Comparison of ENCODE assay signal across 8 cellular contexts in the genomic region with DNA sequence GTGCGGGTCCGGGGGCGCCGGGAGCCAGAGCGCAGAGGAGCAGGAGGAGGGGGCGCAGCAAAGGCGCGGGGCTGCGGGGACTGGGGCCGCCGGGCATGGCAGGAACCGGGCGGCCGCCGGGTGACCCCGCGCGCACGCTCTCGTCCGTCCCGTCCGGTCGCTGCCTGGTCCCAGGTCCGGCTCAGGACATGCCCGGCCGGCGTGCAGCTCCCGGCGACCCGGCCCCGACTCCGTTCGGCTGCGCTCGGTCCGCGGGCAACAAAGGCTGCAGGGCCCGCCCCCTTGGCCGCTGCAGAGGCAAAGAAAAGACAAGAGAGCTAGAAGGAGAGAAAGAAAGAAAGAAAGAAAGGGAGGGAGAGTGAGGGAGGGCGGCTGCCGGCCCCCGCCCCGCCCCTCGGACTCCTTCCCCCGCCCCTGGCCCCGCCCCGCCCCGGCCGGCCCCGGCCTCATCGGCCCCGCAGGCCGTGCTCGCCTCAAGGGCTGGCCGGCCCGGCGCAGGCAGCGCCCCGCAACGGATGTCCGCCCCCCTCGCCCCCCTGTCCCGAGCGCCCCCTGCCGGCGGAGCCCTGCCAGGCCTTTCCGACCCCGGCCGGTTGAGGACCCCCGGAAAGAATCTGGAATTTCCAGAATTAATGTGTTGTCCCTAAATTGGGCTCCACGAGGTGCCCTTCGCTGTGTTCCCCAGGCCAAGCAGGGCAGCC. TPM values are rescaled to one million over a fixed set of nuclear protein-coding genes. Genes with fewer than 3 reads are reported as not detected.
DNase-seq lines count a peak whose midpoint lies in the region; ATAC-seq and TF ChIP-seq lines count a peak whose summit lies in the region.

TSS of gene ADAMTS7 (minus strand) at position 341 of the 701 bp plus-strand sequence. CDS start at position 97, 244 bp downstream.

- H3K4me1 Mint-ChIP-seq in naive B cell: peaks cover 16 to 29% (median 16%) of the 10 kb centered on the region in 3 donors

- TF ChIP-seq EP300 in stomach (IDR thresholded peaks at IDR 0.05): no peak

- peaks cover 0 to 8% of the 10 kb centered on the region in 2 donors for H3K36me3 Mint-ChIP-seq in naive B cell

- H3K4me3 ChIP-seq in GM06990 (replicated peaks; ENCODE audit: low read depth, low read length): peak within 1 kb of the TSS; percentile 64
- H3K4me3 ChIP-seq in HEK293 (ENCODE audit: low read depth, low read length): peak within 1 kb of the TSS; percentile 56
- H3K4me3 ChIP-seq in NT2/D1 (ENCODE audit: insufficient read length, low read depth): peak within 1 kb of the TSS; percentile 75
- peak within 1 kb of the TSS; percentile 46 for H3K4me3 ChIP-seq in fibroblast of mammary gland (ENCODE audit: control insufficient read depth, low read depth, low read length)
- H3K4me3 ChIP-seq in stomach: peak within 1 kb of the TSS; percentile 67 to 84 (median 76)

- H3K27me3 Mint-ChIP-seq in naive B cell: peaks cover 24 to 43% (median 38%) of the 10 kb centered on the region in 3 donors

- peaks cover 3% of the 10 kb centered on the region; the same call in 1 of the 2 replicates for H3K4me1 ChIP-seq in HEK293 (ENCODE audit: control insufficient read depth, insufficient read depth, low read length)
- H3K4me1 ChIP-seq in NT2/D1 (ENCODE audit: insufficient read depth, insufficient read length): peaks cover 9% of the 10 kb centered on the region
- peaks cover 18 to 29% (median 20%) of the 10 kb centered on the region in 4 donors for H3K4me1 ChIP-seq in stomach

- no peak for TF ChIP-seq POLR2A in stomach (IDR thresholded peaks at IDR 0.05)

- H3K27ac Mint-ChIP-seq in naive B cell: peak within 1 kb of the TSS in 3 of 6 donors; percentile 10 to 70 (median 66)

- peak within 1 kb of the TSS; percentile 78 to 94 (median 88) for H3K4me3 Mint-ChIP-seq in naive B cell

- 1 to 2% (median 1%) methylated on average over 35 to 73 of the region's 73 CpGs for WGBS in stomach, 5 donors

- H3K9me3 Mint-ChIP-seq in naive B cell: peaks cover 0 to 17% (median 5%) of the 10 kb centered on the region in 7 donors

- no peaks in the 10 kb centered on the region for H3K36me3 ChIP-seq in GM06990 (ENCODE audit: control insufficient read depth, insufficient read depth, low read length)
- H3K36me3 ChIP-seq in HEK293 (ENCODE audit: control insufficient read depth in 2 of 2, insufficient read depth in 1 of 2, low read length in 2 of 2): no peaks in the 10 kb centered on the region; a peak in 1 of 3 replicates
- H3K36me3 ChIP-seq in NT2/D1 (ENCODE audit: insufficient read depth, insufficient read length, low read length): no peaks in the 10 kb centered on the region
- no peaks in the 10 kb centered on the region for H3K36me3 ChIP-seq in stomach

- TF ChIP-seq CTCF in GM06990 (IDR thresholded peaks at IDR 0.05; ENCODE audit: insufficient read depth, low read length, poor library complexity, severe bottlenecking): peak; percentile 77
- peak; percentile 67; the same call in 1 of the 2 replicates for TF ChIP-seq CTCF in HEK293 (tag by site-specific recombination; IDR thresholded peaks at IDR 0.05)
- TF ChIP-seq CTCF in fibroblast of mammary gland (conservative IDR thresholded peaks at IDR 0.05; ENCODE audit: control insufficient read depth, insufficient read depth, low read depth, low read length): peak; percentile 41
- peak in 4 of 7 experiments; percentile 45 to 77 (median 56) for TF ChIP-seq CTCF in stomach (IDR thresholded peaks at IDR 0.05)

- intact Hi-C loops in stomach (cut with DNase I; ENCODE audit: low total_unique reads): no loop called here

- H3K27me3 ChIP-seq in GM06990 (replicated peaks; ENCODE audit: control insufficient read depth, insufficient read depth, low read length) (no peaks in the 10 kb centered on the region; the same call in 1 of the 2 replicates), NT2/D1 (ENCODE audit: insufficient read depth, insufficient read length) (peaks cover 27% of the 10 kb centered on the region), stomach (peaks cover 0 to 31% (median 20%) of the 10 kb centered on the region in 3 donors)

- no peak within 1 kb of the TSS; the same call in 1 of the 2 replicates for H3K27ac ChIP-seq in HEK293 (ENCODE audit: extremely low read depth, low read depth, low read length)
- H3K27ac ChIP-seq in stomach: peak within 1 kb of the TSS; percentile 65 to 85 (median 75)

- no peaks in the 10 kb centered on the region for H3K9me3 ChIP-seq in HEK293 (ENCODE audit: control insufficient read depth, insufficient read depth, low read depth, low read length)
- H3K9me3 ChIP-seq in NT2/D1 (ENCODE audit: insufficient read depth, low read length): peaks cover 7% of the 10 kb centered on the region; the same call in 1 of the 2 replicates
- no peaks in the 10 kb centered on the region for H3K9me3 ChIP-seq in stomach

- CTCF ChIA-PET in HEK293 (lab: Yijun Ruan, JAX): interaction anchor here (0.6 to 1.8 kb wide), 15 partner anchors 8 to 687 kb away, joined by 3 to 6 read pairs (median 3); no protein-coding TSS in a partner anchor

- H3K9ac ChIP-seq in NT2/D1 (ENCODE audit: insufficient read length, low read depth): peak within 1 kb of the TSS; percentile 90

- ATAC-seq in naive B cell (ENCODE audit: low read depth in 2 of 2): peak; percentile 60 to 69
- ATAC-seq in HG02840 (IDR thresholded peaks at IDR 0.05; ENCODE audit: low FRiP score, unreplicated experiment): no peak

- DNase-seq in GM06990 (ENCODE audit: extremely low read depth, insufficient read length) (peak; percentile 54), NT2/D1 (ENCODE audit: low read depth, low spot score) (peak; percentile 72), fibroblast of mammary gland (ENCODE audit: low read depth) (peak; percentile 49), naive B cell (peak; percentile 47), stomach (peak; percentile 70)
- DNase-seq in activated T-helper 1 cell treated with anti-CD3 and anti-CD28 coated beads, Interleukin-2, amount 50 U/mL, for 16 hours (ENCODE audit: low read depth in 1 of 2, low spot score in 1 of 2): peak; percentile 16 to 31

- POLR2A ChIA-PET in HEK293 (lab: Yijun Ruan, JAX): interaction anchor here (0.6 to 2.1 kb wide), 3 partner anchors 14 to 512 kb away, joined by 3 to 7 read pairs (median 3); partner anchors contain the start of gene SKIC8

TF ChIP-seq in HEK293, 187 proteins besides CTCF, POLR2A, EP300 and RAD21 (continues in another document):
- TF ChIP-seq ZNF596 (tag by site-specific recombination; IDR thresholded peaks at IDR 0.05) (peak; percentile 67), ZBTB26 (tag by site-specific recombination; optimal IDR thresholded peaks at IDR 0.05) (peak; percentile 41), SP2 (tag by site-specific recombination; IDR thresholded peaks at IDR 0.05) (peak; percentile 31), ZNF692 (tag by site-specific recombination; IDR thresholded peaks at IDR 0.05) (0 out of 2 replicates have a peak, but pooled peaks have one; percentile 12), ZNF530 (tag by site-specific recombination; IDR thresholded peaks at IDR 0.05; ENCODE audit: low read depth) (no peak), GLIS2 (tag by site-specific recombination; IDR thresholded peaks at IDR 0.05) (peak; percentile 53; the same call in 1 of the 2 replicates), ZNF155 (tag by site-specific recombination; IDR thresholded peaks at IDR 0.05) (no peak), ZBTB6 (tag by site-specific recombination; IDR thresholded peaks at IDR 0.05) (no peak), KLF8 (tag by site-specific recombination; IDR thresholded peaks at IDR 0.05) (0 out of 2 replicates have a peak, but pooled peaks have one; percentile 33), ZNF169 (tag by site-specific recombination; IDR thresholded peaks at IDR 0.05) (no peak), PRDM1 (tag by site-specific recombination; IDR thresholded peaks at IDR 0.05) (peak; percentile 54; the same call in 1 of the 2 replicates)

RNA-seq across cellular contexts. Expression of gene ADAMTS7, which starts in this region (rescaled TPM):
- polyA plus RNA-seq in naive B cell (ENCODE audit: low read depth in 6 of 6) (not detected), stomach (1 to 10 TPM in 1 of 3 donors, under 1 TPM in 2; 0.31 to 1.7 (median 0.65) TPM)
- total RNA-seq in stomach: 100 to 1,000 TPM in 1 of 5 donors, 1 to 10 TPM in 4; 1.7 to 102 (median 4.0) TPM

Comparison
In these comparisons a context has a peak if more than half of its experiments do, and no peak if none do; other contexts are left out.
1. Peak in DNase-seq and ATAC-seq in naive B cell; RNA of the gene not detected or under 1 TPM.